ENCODE assay signal across 8 cellular contexts in the genomic region with DNA sequence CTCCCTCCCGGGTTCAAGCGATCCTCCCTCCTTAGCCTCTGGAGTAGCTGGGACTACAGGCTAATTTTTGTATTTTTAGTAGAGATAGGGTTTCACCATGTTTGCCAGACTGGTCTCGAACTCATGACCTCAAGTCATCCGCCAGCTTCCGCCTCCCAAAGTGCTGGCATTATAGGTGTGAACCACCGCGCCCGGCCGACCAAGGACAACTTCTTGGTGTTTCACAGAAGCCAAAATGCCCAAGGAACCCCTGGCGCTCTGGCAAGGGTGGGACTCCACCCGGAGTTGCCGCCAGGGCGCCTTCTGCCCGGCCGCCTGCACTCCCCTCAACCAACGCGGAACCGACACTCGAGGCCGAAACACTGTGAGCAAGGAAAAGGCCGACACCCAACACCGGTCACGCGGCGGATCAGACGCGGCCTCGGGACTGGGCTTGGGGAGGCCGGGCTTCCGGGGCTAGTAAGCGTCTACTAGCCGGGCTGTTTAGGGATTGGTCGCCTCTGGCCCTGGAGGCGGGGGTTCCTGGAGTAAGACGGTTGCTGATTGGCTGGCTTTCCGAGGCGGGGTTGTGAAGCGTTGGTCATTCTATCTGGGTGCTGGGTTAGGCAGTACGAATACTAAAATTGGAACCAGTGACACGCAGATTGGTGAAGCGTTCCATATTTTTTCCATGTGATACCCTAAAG. TPM values are rescaled to one million over a fixed set of nuclear protein-coding genes. Genes with fewer than 3 reads are reported as not detected.
DNase-seq lines count a peak whose midpoint lies in the region; ATAC-seq and TF ChIP-seq lines count a peak whose summit lies in the region.

No MANE protein-coding gene starts in this region.

- dilution Hi-C loops in IMR-90 (cut with HindIII; ENCODE audit: low sequenced_read_pairs, unreplicated experiment): no loop called here

- CTCF ChIA-PET in IMR-90 (lab: Yijun Ruan, JAX): no interaction called here
- CTCF ChIA-PET in PC-3 (lab: Charles Lee): no interaction called here

- BruUV-seq in IMR-90 (replicated peaks; lab: Mats Ljungman, UMichigan): no TSS peak
- BruUV-seq in PC-3 (replicated peaks; lab: Mats Ljungman, UMichigan): no TSS peak

- no peaks in the 10 kb centered on the region for H3K79me1 ChIP-seq in IMR-90 (ENCODE audit: low read depth in 1 of 2, low read length in 2 of 2)

- no peaks in the 10 kb centered on the region for H3F3A ChIP-seq in PC-3 (ENCODE audit: low read length, unreplicated experiment)

- in situ Hi-C loops in IMR-90 (cut with MboI; ENCODE audit: low sequenced_read_pairs): no loop called here

- no peaks in the 10 kb centered on the region for H3K79me2 ChIP-seq in PC-3 (ENCODE audit: low read length)

- no peak overlapping the region for H3K9ac ChIP-seq in IMR-90 (ENCODE audit: low read depth, low read length)
- peak overlapping the region; percentile 51 to 74 (median 62) for H3K9ac ChIP-seq in skeletal muscle tissue (ENCODE audit: low read depth in 1 of 3, low read length in 3 of 3)
- H3K9ac ChIP-seq in PC-3 (ENCODE audit: low read length): no peak overlapping the region

- H3K9me1 ChIP-seq in IMR-90 (ENCODE audit: insufficient read depth, low read length): no peaks in the 10 kb centered on the region; the same call in none of the 2 replicates

- no peak overlapping the region for H2BK5ac ChIP-seq in IMR-90 (ENCODE audit: low read depth, low read length, poor library complexity, severe bottlenecking)

- intact Hi-C loops in IMR-90 (cut with micrococcal nuclease) (no loop called here), PC-3 (cut with micrococcal nuclease) (no loop called here)

- H4K20me1 ChIP-seq in IMR-90 (ENCODE audit: insufficient read depth, low read length) (no peaks in the 10 kb centered on the region), PC-3 (ENCODE audit: low read length) (no peaks in the 10 kb centered on the region)

- peak; percentile 96 for DNase-seq in BE2C
- DNase-seq in IMR-90: peak; percentile 92
- peak; percentile 73 to 99 (median 92) for DNase-seq in caudate nucleus (lab: John Stamatoyannopoulos, UW)
- peak; percentile 100 for DNase-seq in iPS-NIHi7 (ENCODE audit: extremely low spot score)
- no peak for DNase-seq in PC-3

- no peak overlapping the region for H3K56ac ChIP-seq in IMR-90 (ENCODE audit: extremely low read depth, insufficient read depth, low read length)

- TF ChIP-seq RAD21 in IMR-90 (IDR thresholded peaks at IDR 0.05; ENCODE audit: low read length): no peak

- peak; percentile 88 for ATAC-seq in GM19463 (IDR thresholded peaks at IDR 0.05; ENCODE audit: unreplicated experiment)
- ATAC-seq in IMR-90 (ENCODE audit: low read depth): peak; percentile 98
- ATAC-seq in activated CD4-positive, CD25-positive, alpha-beta regulatory T cell treated with anti-CD3 and anti-CD28 coated beads, Interleukin-2, amount 50 U/mL, for 24 hours: peak; percentile 99
- ATAC-seq in PC-3: no peak

- no peaks in the 10 kb centered on the region for H3K9me3 ChIP-seq in BE2C
- H3K9me3 ChIP-seq in IMR-90 (ENCODE audit: control insufficient read depth, insufficient read depth, low read length): no peaks in the 10 kb centered on the region
- no peaks in the 10 kb centered on the region for H3K9me3 ChIP-seq in skeletal muscle tissue (ENCODE audit: control insufficient read depth in 3 of 3, low read length in 3 of 3)
- H3K9me3 ChIP-seq in PC-3 (ENCODE audit: low read length): no peaks in the 10 kb centered on the region

- H4K91ac ChIP-seq in IMR-90 (ENCODE audit: insufficient read depth, low read depth, low read length): peak overlapping the region; percentile 66

- H3K36me3 ChIP-seq in BE2C (no peaks in the 10 kb centered on the region), IMR-90 (ENCODE audit: control insufficient read depth, insufficient read depth, low read length) (no peaks in the 10 kb centered on the region), skeletal muscle tissue (ENCODE audit: control insufficient read depth in 3 of 3, insufficient read depth in 3 of 3, low read length in 3 of 3) (no peaks in the 10 kb centered on the region), PC-3 (ENCODE audit: low read depth, low read length) (no peaks in the 10 kb centered on the region)

- H3K4me2 ChIP-seq in IMR-90 (ENCODE audit: low read depth, low read length): peak overlapping the region; percentile 65
- no peak overlapping the region for H3K4me2 ChIP-seq in PC-3 (ENCODE audit: low read length)

- H2AFZ ChIP-seq in IMR-90 (replicated peaks; ENCODE audit: low read length, poor library complexity) (peak overlapping the region; percentile 92), PC-3 (ENCODE audit: low read length) (no peak overlapping the region)

- no peak overlapping the region for H2BK120ac ChIP-seq in IMR-90 (ENCODE audit: low read depth, low read length)

- H2BK15ac ChIP-seq in IMR-90 (ENCODE audit: low read depth, low read length): no peak overlapping the region

- H3K18ac ChIP-seq in IMR-90 (ENCODE audit: low read depth, low read length): peak overlapping the region; percentile 69; the same call in 1 of the 2 replicates

- H2BK20ac ChIP-seq in IMR-90 (ENCODE audit: low read depth, low read length): no peak overlapping the region

- 0 out of 2 replicates have a peak overlapping the region, but pooled peaks have one; percentile 12 for H3K27ac ChIP-seq in IMR-90 (ENCODE audit: insufficient read depth, low read length)
- H3K27ac ChIP-seq in caudate nucleus (ENCODE audit: low read depth, low read length): peak overlapping the region; percentile 89
- peak overlapping the region; percentile 95 for H3K27ac ChIP-seq in skeletal muscle tissue (ENCODE audit: low read depth, low read length)
- H3K27ac ChIP-seq in PC-3 (ENCODE audit: low read length): no peak overlapping the region

- no peak overlapping the region for H3K23ac ChIP-seq in IMR-90 (ENCODE audit: low read depth, low read length)

- no peak overlapping the region; the same call in 1 of the 2 replicates for H2AK5ac ChIP-seq in IMR-90 (ENCODE audit: low read depth, low read length)

- peaks cover 11% of the 10 kb centered on the region; the same call in 1 of the 2 replicates for H3K4me1 ChIP-seq in BE2C
- no peaks in the 10 kb centered on the region for H3K4me1 ChIP-seq in IMR-90 (ENCODE audit: control insufficient read depth, insufficient read depth, low read length)
- H3K4me1 ChIP-seq in skeletal muscle tissue (ENCODE audit: control insufficient read depth in 3 of 3, insufficient read depth in 3 of 3, low read length in 3 of 3): peaks cover 10 to 22% (median 21%) of the 10 kb centered on the region in 3 donors
- no peaks in the 10 kb centered on the region; the same call in 1 of the 2 replicates for H3K4me1 ChIP-seq in PC-3 (ENCODE audit: insufficient read depth, low read length)

- no peaks in the 10 kb centered on the region for H3K9me2 ChIP-seq in PC-3 (replicated peaks; ENCODE audit: low read length)

- TF ChIP-seq POLR2A in IMR-90 (IDR thresholded peaks at IDR 0.05; ENCODE audit: low read depth, low read length): no peak

- H3K4ac ChIP-seq in IMR-90 (ENCODE audit: low read depth, low read length): peak overlapping the region; percentile 65

- 21% methylated on average over 26 of the region's 41 CpGs; no CpG with 5 or more reads in 1 of the 2 experiments for WGBS in IMR-90 (ENCODE audit: extremely low coverage in 2 of 2, insufficient read length in 1 of 2), 2 experiments

- TF ChIP-seq CTCF in BE2C (IDR thresholded peaks at IDR 0.05; ENCODE audit: low read depth, low read length): 0 out of 2 replicates have a peak, but pooled peaks have one; percentile 18
- TF ChIP-seq CTCF in IMR-90 (conservative IDR thresholded peaks at IDR 0.05; ENCODE audit: low read depth, low read length): no peak
- no peak for TF ChIP-seq CTCF in PC-3 (conservative IDR thresholded peaks at IDR 0.05; ENCODE audit: low read depth, low read length)

- POLR2A ChIA-PET in IMR-90 (lab: Charles Lee; ENCODE audit: unreplicated experiment): no interaction called here
- POLR2A ChIA-PET in PC-3 (lab: Charles Lee; ENCODE audit: unreplicated experiment): no interaction called here

- H3K14ac ChIP-seq in IMR-90 (replicated peaks; ENCODE audit: low read depth, low read length): no peak overlapping the region; the same call in 1 of the 2 replicates

- peak overlapping the region; percentile 55 for H3K4me3 ChIP-seq in BE2C (ENCODE audit: low read depth, low read length)
- H3K4me3 ChIP-seq in IMR-90 (ENCODE audit: insufficient read depth, low read depth, low read length): peak overlapping the region; percentile 27; the same call in 1 of the 2 replicates
- peak overlapping the region; percentile 23 to 64 (median 59) for H3K4me3 ChIP-seq in skeletal muscle tissue (ENCODE audit: low read length in 3 of 3)
- no peak overlapping the region for H3K4me3 ChIP-seq in PC-3 (ENCODE audit: low read length)

- H4K5ac ChIP-seq in IMR-90 (ENCODE audit: low read depth, low read length): peak overlapping the region; percentile 95

- no peaks in the 10 kb centered on the region for H3K27me3 ChIP-seq in BE2C
- H3K27me3 ChIP-seq in IMR-90 (ENCODE audit: control insufficient read depth, insufficient read depth, low read length): no peaks in the 10 kb centered on the region; the same call in 1 of the 2 replicates
- no peaks in the 10 kb centered on the region for H3K27me3 ChIP-seq in skeletal muscle tissue (ENCODE audit: control insufficient read depth in 3 of 3, insufficient read depth in 3 of 3, low read length in 3 of 3)
- H3K27me3 ChIP-seq in PC-3 (ENCODE audit: low read length): no peaks in the 10 kb centered on the region

- H2AK9ac ChIP-seq in IMR-90 (replicated peaks; ENCODE audit: low read depth, low read length, poor library complexity): peak overlapping the region; percentile 77

- peak overlapping the region; percentile 88 to 91 for H4K8ac ChIP-seq in IMR-90 (ENCODE audit: low read depth in 2 of 2, low read length in 2 of 2)

RNA-seq across cellular contexts. Expression of a gene that starts 7.7 kb away (rescaled TPM):
- polyA plus RNA-seq in BE2C (2012; ENCODE audit: insufficient read depth, insufficient read length, low read depth): 5.2 TPM
- not detected in 2 replicates for total RNA-seq in IMR-90 (2012; rRNA removed)
- 0.04 TPM in 1 of 2 replicates, not detected in the other for polyA plus RNA-seq in IMR-90 (2012; rRNA removed)
- polyA plus RNA-seq in IMR-90 (2012; cell fraction: cytosol; rRNA removed): not detected in 2 replicates
- 0.34 and 0.41 TPM in 2 replicates for polyA plus RNA-seq in IMR-90 (2012; cell fraction: nucleus; rRNA removed; ENCODE audit: low replicate concordance)
- not detected for total RNA-seq in skeletal muscle tissue
- not detected in 2 replicates for total RNA-seq in PC-3 (2014; rRNA removed)

RNA-seq across cellular contexts. Expression of a gene that starts 16.3 kb away (rescaled TPM):
- 33.7 TPM for polyA plus RNA-seq in BE2C (2012; ENCODE audit: insufficient read depth, insufficient read length, low read depth)
- total RNA-seq in IMR-90 (2012; rRNA removed) (5.4 and 8.3 TPM in 2 replicates), skeletal muscle tissue (8.4 TPM), PC-3 (2014; rRNA removed) (38.1 and 45.3 TPM in 2 replicates)
- 14.8 and 16.3 TPM in 2 replicates for polyA plus RNA-seq in IMR-90 (2012; rRNA removed)
- 34.6 and 35.1 TPM in 2 replicates for polyA plus RNA-seq in IMR-90 (2012; cell fraction: cytosol; rRNA removed)
- polyA plus RNA-seq in IMR-90 (2012; cell fraction: nucleus; rRNA removed; ENCODE audit: low replicate concordance): 8.9 and 24.0 TPM in 2 replicates

RNA-seq across cellular contexts. Expression of a gene that starts 16.8 kb away (rescaled TPM):
- polyA plus RNA-seq in BE2C (2012; ENCODE audit: insufficient read depth, insufficient read length, low read depth): 0.28 TPM
- total RNA-seq in IMR-90 (2012; rRNA removed) (not detected in 2 replicates), skeletal muscle tissue (not detected), PC-3 (2014; rRNA removed) (0.04 TPM in 1 of 2 replicates, not detected in the other)
- 0.02 and 0.03 TPM in 2 replicates for polyA plus RNA-seq in IMR-90 (2012; rRNA removed)
- polyA plus RNA-seq in IMR-90 (2012; cell fraction: cytosol; rRNA removed): 0.03 TPM in 1 of 2 replicates, not detected in the other
- polyA plus RNA-seq in IMR-90 (2012; cell fraction: nucleus; rRNA removed; ENCODE audit: low replicate concordance): 0.08 and 0.11 TPM in 2 replicates

RNA-seq across cellular contexts. Expression of a gene that starts 36.0 kb away (rescaled TPM):
- polyA plus RNA-seq in BE2C (2012; ENCODE audit: insufficient read depth, insufficient read length, low read depth): 33.8 TPM
- total RNA-seq in IMR-90 (2012; rRNA removed) (0.90 and 1.1 TPM in 2 replicates), skeletal muscle tissue (2.6 TPM), PC-3 (2014; rRNA removed) (12.2 and 14.1 TPM in 2 replicates)
- 12.5 and 12.9 TPM in 2 replicates for polyA plus RNA-seq in IMR-90 (2012; rRNA removed)
- polyA plus RNA-seq in IMR-90 (2012; cell fraction: cytosol; rRNA removed): 10.1 and 16.2 TPM in 2 replicates
- 10.8 and 25.9 TPM in 2 replicates for polyA plus RNA-seq in IMR-90 (2012; cell fraction: nucleus; rRNA removed; ENCODE audit: low replicate concordance)

Comparison
In these comparisons a context has a peak if more than half of its experiments do, and no peak if none do; other contexts are left out.
1. H3K9ac ChIP-seq: peak in skeletal muscle tissue (3 of 3); none in IMR-90 (single experiment) and PC-3 (single experiment).